ENCODE assay signal across 8 cellular contexts in the genomic region with DNA sequence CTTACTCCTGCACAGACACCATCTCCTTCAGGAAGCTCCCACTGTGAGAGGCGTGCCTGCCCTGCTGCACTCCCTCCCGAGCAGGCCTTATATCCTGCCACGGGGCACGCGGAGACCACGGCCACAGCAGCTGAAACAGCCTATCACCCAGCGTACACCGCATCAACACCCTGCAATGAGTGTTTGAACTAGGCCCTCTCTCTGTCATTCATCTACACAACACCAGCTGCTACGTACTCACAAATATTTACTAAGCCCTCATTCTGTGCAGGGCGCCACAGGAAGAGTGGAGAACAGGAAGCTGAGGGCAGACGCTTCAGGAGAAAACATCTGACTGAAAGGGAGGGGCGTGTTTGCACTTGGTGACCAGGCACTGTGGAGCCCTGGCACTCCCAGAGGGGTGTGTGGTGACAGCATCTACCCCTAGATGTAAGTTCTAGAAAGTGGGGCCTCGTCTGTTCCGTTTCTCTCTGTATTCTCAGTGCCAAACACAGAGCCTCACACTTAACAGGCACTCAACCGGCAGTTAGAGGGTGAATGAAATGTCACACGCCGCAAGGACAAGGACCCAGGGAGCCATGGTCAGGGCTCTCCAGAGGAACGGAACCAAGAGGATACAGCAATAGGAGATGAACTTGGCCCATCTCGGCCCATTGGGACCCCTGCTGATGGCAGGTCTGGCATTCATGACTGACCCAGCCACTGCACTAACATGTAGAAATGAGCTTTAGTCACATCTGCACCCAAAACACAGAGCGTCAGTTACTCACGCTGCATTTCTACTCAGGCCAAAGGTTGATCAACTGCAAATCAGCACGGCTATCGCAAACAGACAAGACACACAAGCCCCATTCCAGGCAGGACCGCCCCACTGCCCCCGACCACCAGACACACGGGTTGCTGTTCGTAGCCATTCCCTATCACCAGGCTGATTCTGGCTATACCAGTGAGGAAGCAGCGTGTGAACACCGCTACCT. TPM values are rescaled to one million over a fixed set of nuclear protein-coding genes. Genes with fewer than 3 reads are reported as not detected.
DNase-seq lines count a peak whose midpoint lies in the region; ATAC-seq, FAIRE-seq and TF ChIP-seq lines count a peak whose summit lies in the region.

No MANE protein-coding gene starts in this region.

- ATAC-seq in GM21367 (IDR thresholded peaks at IDR 0.05; ENCODE audit: unreplicated experiment), result no peak
- ATAC-seq in HG03342 (IDR thresholded peaks at IDR 0.05; ENCODE audit: unreplicated experiment), result no peak

- H3K27me3 ChIP-seq in H7 (ENCODE audit: control insufficient read depth, insufficient read depth, low read length) (no peaks in the 10 kb centered on the region), esophagus squamous epithelium (no peaks in the 10 kb centered on the region), parathyroid adenoma (ENCODE audit: control insufficient read depth, insufficient read depth, low read length) (no peaks in the 10 kb centered on the region)

- 50 to 59% methylated on average over 9 to 17 of the region's 29 CpGs for WGBS in esophagus squamous epithelium, 2 donors

- H3K27ac ChIP-seq in esophagus squamous epithelium (peak overlapping the region; percentile 34 to 85 (median 72)), parathyroid adenoma (peak overlapping the region; percentile 49)

- no peak for FAIRE-seq in H54 (lab: Jason Lieb, UNC)

- H3K4me2 ChIP-seq in parathyroid adenoma (ENCODE audit: low read length), result peak overlapping the region; percentile 24

- H3K4me3 ChIP-seq in H7 (ENCODE audit: insufficient read depth, low read depth, low read length), result no peak overlapping the region
- H3K4me3 ChIP-seq in esophagus squamous epithelium, result peak overlapping the region in 1 of 4 donors; percentile 15
- H3K4me3 ChIP-seq in parathyroid adenoma (ENCODE audit: low read depth, low read length), result no peak overlapping the region

- no peaks in the 10 kb centered on the region for H3K9me3 ChIP-seq in esophagus squamous epithelium
- H3K9me3 ChIP-seq in parathyroid adenoma (ENCODE audit: control insufficient read depth, low read length), result no peaks in the 10 kb centered on the region

- no peak overlapping the region for H2AFZ ChIP-seq in parathyroid adenoma

- H3K9ac ChIP-seq in parathyroid adenoma, result no peak overlapping the region

- TF ChIP-seq CTCF in esophagus squamous epithelium (IDR thresholded peaks at IDR 0.05) (no peak), parathyroid adenoma (IDR thresholded peaks at IDR 0.05) (no peak)

- peaks cover 93% of the 10 kb centered on the region for H3K79me2 ChIP-seq in parathyroid adenoma

- H3K36me3 ChIP-seq in H7 (replicated peaks; ENCODE audit: control insufficient read depth, insufficient read depth, low read length) (no peaks in the 10 kb centered on the region; the same call in 1 of the 2 replicates), esophagus squamous epithelium (peaks cover 0 to 20% (median 9%) of the 10 kb centered on the region in 3 donors), parathyroid adenoma (ENCODE audit: control insufficient read depth, insufficient read depth, low read length) (no peaks in the 10 kb centered on the region)

- DNase-seq in H7 (peak; percentile 59), NCI-H345 (lab: John Stamatoyannopoulos, UW) (peak; percentile 98), activated T-cell treated with anti-CD3 and anti-CD28 coated beads for 4 hours (peak; percentile 31), esophagus squamous epithelium (lab: John Stamatoyannopoulos, UW) (no peak), H54 (ENCODE audit: insufficient read length, low spot score) (no peak)

- peak in 1 of 4 donors; percentile 16 for TF ChIP-seq POLR2A in esophagus squamous epithelium (IDR thresholded peaks at IDR 0.05)
- TF ChIP-seq POLR2A in H54 (IDR thresholded peaks at IDR 0.05; ENCODE audit: low read depth, low read length), result no peak

- H3K4me1 ChIP-seq in esophagus squamous epithelium (peaks cover 28 to 95% (median 58%) of the 10 kb centered on the region in 3 donors), parathyroid adenoma (peaks cover 26% of the 10 kb centered on the region)

- intact Hi-C loops in esophagus squamous epithelium (cut with DNase I), result no loop called here

RNA-seq across cellular contexts. Expression of gene RANBP3, which starts 15.7 kb away (rescaled TPM):
- 73.7 and 79.7 TPM in 2 replicates for total RNA-seq in H7 (2014; rRNA removed; shearing (Covaris generic))
- 10 to 100 TPM; 38.0 to 77.8 (median 39.6) TPM for total RNA-seq in esophagus squamous epithelium

RNA-seq across cellular contexts. Expression of gene CAPS, which starts 48.2 kb away (rescaled TPM):
- total RNA-seq in H7 (2014; rRNA removed; shearing (Covaris generic)), result 2.2 and 2.7 TPM in 2 replicates
- 10 to 100 TPM in 2 of 4 donors, 1 to 10 TPM in 2; 3.3 to 13.7 (median 7.3) TPM for total RNA-seq in esophagus squamous epithelium

RNA-seq across cellular contexts. Expression of gene VMAC, which starts 57.6 kb away (rescaled TPM):
- 2.1 and 3.5 TPM in 2 replicates for total RNA-seq in H7 (2014; rRNA removed; shearing (Covaris generic))
- 1 to 10 TPM; 3.1 to 8.6 (median 5.6) TPM for total RNA-seq in esophagus squamous epithelium

RNA-seq across cellular contexts. Expression of gene NDUFA11, which starts 58.7 kb away (rescaled TPM):
- total RNA-seq in H7 (2014; rRNA removed; shearing (Covaris generic)), result 181 and 244 TPM in 2 replicates
- 100 to 1,000 TPM; 204 to 277 (median 234) TPM for total RNA-seq in esophagus squamous epithelium

Comparison
In these comparisons a context has a peak if more than half of its experiments do, and no peak if none do; other contexts are left out.
1. DNase-seq: peak in H7 (single experiment), NCI-H345 (single experiment) and activated T-cell treated with anti-CD3 and anti-CD28 coated beads for 4 hours (single experiment); none in esophagus squamous epithelium (single experiment) and H54 (single experiment).